ENCODE assay signal across 14 cellular contexts in the genomic region with DNA sequence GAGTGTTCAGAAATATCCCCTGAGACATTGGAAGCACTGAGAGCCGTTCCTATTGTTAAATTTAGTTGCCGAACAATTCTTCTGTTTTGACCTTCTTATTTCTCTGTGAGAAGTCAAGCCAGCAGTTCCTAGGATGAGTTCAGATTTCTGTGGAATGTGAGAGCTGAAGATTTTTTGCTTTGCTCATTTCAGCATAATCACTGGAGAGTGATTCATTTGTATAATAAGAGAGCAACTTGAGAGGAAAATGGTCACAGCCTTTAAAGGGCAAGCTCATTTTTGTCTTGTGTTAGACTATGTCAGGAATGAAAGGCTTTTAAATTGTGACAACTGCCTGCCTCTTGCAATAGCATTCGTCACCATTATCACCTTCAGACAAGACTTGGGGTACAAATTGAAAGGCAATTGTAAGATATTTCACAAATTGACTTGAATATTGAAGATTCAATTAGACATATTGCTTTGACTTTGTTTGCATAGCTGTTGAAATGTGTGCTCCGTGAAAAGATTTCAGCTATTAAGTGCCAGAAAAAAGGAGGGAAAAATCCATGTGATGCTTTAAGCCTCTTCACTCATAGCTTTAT.
DNase-seq lines count a peak whose midpoint lies in the region; ATAC-seq and TF ChIP-seq lines count a peak whose summit lies in the region.
"Had no signal": no experiment of that assay in that cellular context is flagged by ENCODE, and none has a peak within 500 bp of the region (broad histone marks: within the 10 kb centered on the region; RNA-seq: fewer than 3 reads in every experiment).

No MANE protein-coding gene starts in this region.

- no peaks in the 10 kb centered on the region for H3K36me3 ChIP-seq in HAP-1 (replicated peaks)
- no peaks in the 10 kb centered on the region for H3K36me3 ChIP-seq in skeletal muscle satellite cell (ENCODE audit: insufficient read depth, low read length)
- H3K36me3 ChIP-seq: ascending aorta, neutrophil had no signal

- no peak for TF ChIP-seq CTCF in astrocyte of the cerebellum (IDR thresholded peaks at IDR 0.05; ENCODE audit: low read depth, low read length, missing control alignments)

- H3K4me3 ChIP-seq in HAP-1 (no peak overlapping the region), astrocyte of the cerebellum (ENCODE audit: low read depth, low read length) (no peak overlapping the region), skeletal muscle satellite cell (ENCODE audit: low read length) (no peak overlapping the region)
- H3K4me3 ChIP-seq: ascending aorta, SK-N-MC had no signal

- peak overlapping the region; percentile 56 for H3K4me2 ChIP-seq in skeletal muscle satellite cell (ENCODE audit: low read length)

- H3K9me3 ChIP-seq in HAP-1: no peaks in the 10 kb centered on the region
- H3K9me3 ChIP-seq in skeletal muscle satellite cell (replicated peaks; ENCODE audit: low read length): no peaks in the 10 kb centered on the region
- H3K9me3 ChIP-seq: ascending aorta, neutrophil had no signal

- ATAC-seq in GM19035 (IDR thresholded peaks at IDR 0.05; ENCODE audit: unreplicated experiment) (no peak), GM18907 (IDR thresholded peaks at IDR 0.05; ENCODE audit: unreplicated experiment) (no peak)
- ATAC-seq: activated CD8-positive, alpha-beta T cell treated with anti-CD3 and anti-CD28 coated beads for 36 hours had no signal

- DNase-seq in HAP-1 (ENCODE audit: low spot score in 2 of 2): peak; percentile 7 to 58
- DNase-seq in astrocyte of the cerebellum (ENCODE audit: low read depth): peak; percentile 51
- DNase-seq in foreskin melanocyte: peak; percentile 50
- no peak for DNase-seq in germinal center (ENCODE audit: low spot score)
- DNase-seq in NOMO-1 treated with DMSO at 0.1 percent for 48 hours (lab: John Stamatoyannopoulos, UW; ENCODE audit: unreplicated experiment): no peak
- DNase-seq: activated CD8-positive, alpha-beta T cell treated with anti-CD3 and anti-CD28 coated beads for 36 hours; activated effector memory CD4-positive, alpha-beta T cell treated with Interleukin-2 at 50 U/mL for 16 hours; stimulated activated CD4-positive, alpha-beta T cell treated with anti-CD3 and anti-CD28 coated beads, Interleukin-12 subunit alpha, Interleukin-12 subunit beta, amount 100 ng/mL, for 4 hours had no signal

- no peaks in the 10 kb centered on the region for H3K27me3 ChIP-seq in HAP-1 (ENCODE audit: low read depth)
- H3K27me3 ChIP-seq in skeletal muscle satellite cell (ENCODE audit: control insufficient read depth, insufficient read depth, low read length): no peaks in the 10 kb centered on the region
- H3K27me3 ChIP-seq: ascending aorta, neutrophil had no signal

- H3K9ac ChIP-seq in skeletal muscle satellite cell (ENCODE audit: low read depth, low read length): peak overlapping the region; percentile 71

- in situ Hi-C loops in HAP-1 (cut with MboI; ENCODE audit: low sequenced_read_pairs): no loop called here
- in situ Hi-C loops in astrocyte of the cerebellum (cut with HindIII; ENCODE audit: low sequenced_read_pairs): no loop called here

- peaks cover 10% of the 10 kb centered on the region for H3K4me1 ChIP-seq in HAP-1
- peaks cover 47% of the 10 kb centered on the region for H3K4me1 ChIP-seq in skeletal muscle satellite cell (ENCODE audit: control insufficient read depth, insufficient read depth, low read length)
- H3K4me1 ChIP-seq: ascending aorta had no signal

Comparison
In these comparisons a context has a peak if more than half of its experiments do, and no peak if none do; other contexts are left out.
1. DNase-seq: peak in HAP-1 (2 of 2), astrocyte of the cerebellum (single experiment) and foreskin melanocyte (single experiment); none in germinal center (single experiment) and NOMO-1 treated with DMSO at 0.1 percent for 48 hours (single experiment).